Comparison of ENCODE assay signal across 15 cellular contexts in the genomic region with DNA sequence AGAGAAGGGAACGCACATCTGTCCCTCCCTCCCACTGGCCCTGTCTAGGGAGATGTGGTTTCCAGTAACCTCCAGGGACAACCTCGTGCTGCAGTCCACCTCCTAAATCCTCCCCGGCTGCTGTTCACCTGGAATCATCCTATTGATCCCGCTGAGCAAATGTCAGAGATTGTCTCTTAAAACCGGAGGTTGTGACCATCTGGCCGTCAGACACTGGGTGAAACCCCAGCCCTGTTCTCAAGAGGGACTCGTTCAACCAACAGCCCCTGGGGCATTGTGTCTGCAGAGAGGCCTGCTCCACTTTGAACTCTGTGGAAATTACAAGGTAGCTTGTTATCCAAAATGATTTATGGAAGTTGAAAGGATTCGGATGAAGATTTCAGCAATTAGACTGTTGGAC.
DNase-seq lines count a peak whose midpoint lies in the region; ATAC-seq and TF ChIP-seq lines count a peak whose summit lies in the region.
"Had no signal": no experiment of that assay in that cellular context is flagged by ENCODE, and none has a peak within 500 bp of the region (broad histone marks: within the 10 kb centered on the region; RNA-seq: fewer than 3 reads in every experiment).

No MANE protein-coding gene starts in this region.

- TF ChIP-seq EP300 in SK-N-SH (IDR thresholded peaks at IDR 0.05; ENCODE audit: borderline replicate concordance in 1 of 2, low read depth in 1 of 2, low read length in 1 of 2), result peak in 1 of 2 experiments; percentile 41; a peak in 1 of 4 replicates

- H3K9me2 ChIP-seq in SK-N-SH (no peaks in the 10 kb centered on the region), MM.1S (replicated peaks; ENCODE audit: insufficient read depth, low read length) (no peaks in the 10 kb centered on the region)

- H3K4me3 ChIP-seq in SK-N-SH (ENCODE audit: low read depth in 2 of 2, low read length in 1 of 2) (no peak overlapping the region), MM.1S (ENCODE audit: low read length) (no peak overlapping the region)
- H3K4me3 ChIP-seq: HAP-1 had no signal

- H3F3A ChIP-seq in SK-N-SH (replicated peaks; ENCODE audit: insufficient read depth), result no peaks in the 10 kb centered on the region
- no peaks in the 10 kb centered on the region for H3F3A ChIP-seq in MM.1S (ENCODE audit: insufficient read depth, low read length)

- no peak for TF ChIP-seq RAD21 in SK-N-SH (IDR thresholded peaks at IDR 0.05; ENCODE audit: low read length)

- peaks cover 0 to 14% of the 10 kb centered on the region in 2 experiments; a peak in 1 of 4 replicates for H3K4me1 ChIP-seq in SK-N-SH (ENCODE audit: control insufficient read depth in 1 of 2, insufficient read depth in 2 of 2, low read depth in 1 of 2, low read length in 1 of 2)
- no peaks in the 10 kb centered on the region for H3K4me1 ChIP-seq in MM.1S (ENCODE audit: low read length)
- H3K4me1 ChIP-seq: BE2C, Caco-2, HAP-1 had no signal

- H3K9me3 ChIP-seq in SK-N-SH (no peaks in the 10 kb centered on the region), MM.1S (replicated peaks; ENCODE audit: insufficient read depth, low read length) (no peaks in the 10 kb centered on the region)
- H3K9me3 ChIP-seq: BE2C, Caco-2, HAP-1 had no signal

- H3K27ac ChIP-seq in SK-N-SH (ENCODE audit: low read depth in 2 of 2, low read length in 1 of 2), result peak overlapping the region in 1 of 2 experiments; percentile 39; a peak in 2 of 4 replicates
- H3K27ac ChIP-seq in MM.1S (ENCODE audit: low read length), result no peak overlapping the region

- WGBS in SK-N-SH (ENCODE audit: low lambda C conversion rate), result 37% methylated on average over 8 of the region's 8 CpGs

- TF ChIP-seq CTCF in SK-N-SH (IDR thresholded peaks at IDR 0.05) (no peak), MM.1S (IDR thresholded peaks at IDR 0.05; ENCODE audit: low read length) (no peak)

- H3K27me3 ChIP-seq in SK-N-SH (ENCODE audit: insufficient read depth) (no peaks in the 10 kb centered on the region), MM.1S (replicated peaks; ENCODE audit: insufficient read depth, low read length) (peaks cover 96% of the 10 kb centered on the region)
- H3K27me3 ChIP-seq: BE2C had no signal

- CTCF ChIA-PET in SK-N-SH (lab: Yijun Ruan, JAX), result interaction anchor here (1.0 to 1.2 kb wide), 2 partner anchors 40 to 155 kb away, joined by 3 read pairs; no protein-coding TSS in a partner anchor

- no peaks in the 10 kb centered on the region for H3K36me3 ChIP-seq in SK-N-SH (replicated peaks in 1 of 2; ENCODE audit: control insufficient read depth in 1 of 2, insufficient read depth in 2 of 2, low read length in 1 of 2)
- no peaks in the 10 kb centered on the region for H3K36me3 ChIP-seq in MM.1S (replicated peaks; ENCODE audit: insufficient read depth, low read length)
- H3K36me3 ChIP-seq: BE2C, HAP-1 had no signal

- H3K4me2 ChIP-seq in SK-N-SH, result no peak overlapping the region
- no peak overlapping the region for H3K4me2 ChIP-seq in MM.1S (ENCODE audit: low read depth, low read length)

- peak; percentile 63 for DNase-seq in SK-N-SH
- DNase-seq in NCI-H524 (lab: John Stamatoyannopoulos, UW), result peak; percentile 73 to 91
- peak; percentile 15 for DNase-seq in NCI-H82 treated with DMSO at 0.1 percent for 48 hours (lab: John Stamatoyannopoulos, UW; ENCODE audit: unreplicated experiment)
- DNase-seq in left kidney (ENCODE audit: low read depth, low spot score), result peak; percentile 25
- DNase-seq in MM.1S, result no peak
- DNase-seq in H4 (ENCODE audit: low spot score), result no peak
- DNase-seq: BE2C; Caco-2; CD8-positive, alpha-beta memory T cell; DND-41; GDM1; GOT3 had no signal

- ATAC-seq in SK-N-SH treated with all-trans-retinoic acid at 6 μM for 48 hours, result no peak
- ATAC-seq in GM21619 (IDR thresholded peaks at IDR 0.05; ENCODE audit: unreplicated experiment), result no peak

- POLR2A ChIA-PET in SK-N-SH (lab: Yijun Ruan, JAX), result no interaction called here

- H3K9ac ChIP-seq in SK-N-SH (no peak overlapping the region), MM.1S (ENCODE audit: low read length) (no peak overlapping the region)

- H2AFZ ChIP-seq in SK-N-SH (ENCODE audit: low read depth) (no peak overlapping the region), MM.1S (ENCODE audit: low read length) (no peak overlapping the region)

- H4K20me1 ChIP-seq in SK-N-SH (ENCODE audit: insufficient read depth) (no peaks in the 10 kb centered on the region), MM.1S (ENCODE audit: insufficient read depth, low read length) (no peaks in the 10 kb centered on the region)

- H3K79me2 ChIP-seq in SK-N-SH (ENCODE audit: insufficient read depth) (no peaks in the 10 kb centered on the region), MM.1S (ENCODE audit: low read length) (no peaks in the 10 kb centered on the region)

TF ChIP-seq in SK-N-SH, 30 proteins besides CTCF, POLR2A, EP300 and RAD21:
- TF ChIP-seq GATA2 (CRISPR knock-in tag; IDR thresholded peaks at IDR 0.05) (peak; percentile 9; the same call in 1 of the 2 replicates), RFX5 (IDR thresholded peaks at IDR 0.05; ENCODE audit: low read length) (no peak), RCOR1 (IDR thresholded peaks at IDR 0.05; ENCODE audit: low read length) (0 out of 2 replicates have a peak, but pooled peaks have one; percentile 41)
- TF ChIP-seq, protein P1, sequence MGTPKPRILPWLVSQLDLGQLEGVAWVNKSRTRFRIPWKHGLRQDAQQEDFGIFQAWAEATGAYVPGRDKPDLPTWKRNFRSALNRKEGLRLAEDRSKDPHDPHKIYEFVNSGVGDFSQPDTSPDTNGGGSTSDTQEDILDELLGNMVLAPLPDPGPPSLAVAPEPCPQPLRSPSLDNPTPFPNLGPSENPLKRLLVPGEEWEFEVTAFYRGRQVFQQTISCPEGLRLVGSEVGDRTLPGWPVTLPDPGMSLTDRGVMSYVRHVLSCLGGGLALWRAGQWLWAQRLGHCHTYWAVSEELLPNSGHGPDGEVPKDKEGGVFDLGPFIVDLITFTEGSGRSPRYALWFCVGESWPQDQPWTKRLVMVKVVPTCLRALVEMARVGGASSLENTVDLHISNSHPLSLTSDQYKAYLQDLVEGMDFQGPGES (IDR thresholded peaks at IDR 0.05; ENCODE audit: low read depth, low read length), result no peak

TF ChIP-seq in SK-N-SH treated with all-trans-retinoic acid at 6 μM for 48 hours, 23 proteins besides CTCF, POLR2A, EP300 and RAD21:
- no peak for TF ChIP-seq GLIS3 (CRISPR knock-in tag; IDR thresholded peaks at IDR 0.05)
- TF ChIP-seq, protein P2, sequence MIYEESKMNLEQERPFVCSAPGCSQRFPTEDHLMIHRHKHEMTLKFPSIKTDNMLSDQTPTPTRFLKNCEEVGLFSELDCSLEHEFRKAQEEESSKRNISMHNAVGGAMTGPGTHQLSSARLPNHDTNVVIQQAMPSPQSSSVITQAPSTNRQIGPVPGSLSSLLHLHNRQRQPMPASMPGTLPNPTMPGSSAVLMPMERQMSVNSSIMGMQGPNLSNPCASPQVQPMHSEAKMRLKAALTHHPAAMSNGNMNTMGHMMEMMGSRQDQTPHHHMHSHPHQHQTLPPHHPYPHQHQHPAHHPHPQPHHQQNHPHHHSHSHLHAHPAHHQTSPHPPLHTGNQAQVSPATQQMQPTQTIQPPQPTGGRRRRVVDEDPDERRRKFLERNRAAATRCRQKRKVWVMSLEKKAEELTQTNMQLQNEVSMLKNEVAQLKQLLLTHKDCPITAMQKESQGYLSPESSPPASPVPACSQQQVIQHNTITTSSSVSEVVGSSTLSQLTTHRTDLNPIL (CRISPR knock-in tag; IDR thresholded peaks at IDR 0.05; ENCODE audit: low read depth), result no peak
- TF ChIP-seq TCF4 (CRISPR knock-in tag; IDR thresholded peaks at IDR 0.05; ENCODE audit: borderline replicate concordance), result no peak; the same call in 1 of the 2 replicates
- TF ChIP-seq RARB (CRISPR knock-in tag; IDR thresholded peaks at IDR 0.05), result no peak
- TF ChIP-seq ZC3H10 (CRISPR knock-in tag; IDR thresholded peaks at IDR 0.05), result no peak
- TF ChIP-seq ZFP30 (CRISPR knock-in tag; IDR thresholded peaks at IDR 0.05), result no peak
- no peak for TF ChIP-seq ARNTL (CRISPR knock-in tag; IDR thresholded peaks at IDR 0.05; ENCODE audit: borderline replicate concordance, low read depth)
- no peak for TF ChIP-seq ESRRG (CRISPR knock-in tag; IDR thresholded peaks at IDR 0.05)
- no peak for TF ChIP-seq CSDC2 (CRISPR knock-in tag; IDR thresholded peaks at IDR 0.05)
- no peak for TF ChIP-seq ZNF70 (CRISPR knock-in tag; IDR thresholded peaks at IDR 0.05)
- TF ChIP-seq, protein P3, sequence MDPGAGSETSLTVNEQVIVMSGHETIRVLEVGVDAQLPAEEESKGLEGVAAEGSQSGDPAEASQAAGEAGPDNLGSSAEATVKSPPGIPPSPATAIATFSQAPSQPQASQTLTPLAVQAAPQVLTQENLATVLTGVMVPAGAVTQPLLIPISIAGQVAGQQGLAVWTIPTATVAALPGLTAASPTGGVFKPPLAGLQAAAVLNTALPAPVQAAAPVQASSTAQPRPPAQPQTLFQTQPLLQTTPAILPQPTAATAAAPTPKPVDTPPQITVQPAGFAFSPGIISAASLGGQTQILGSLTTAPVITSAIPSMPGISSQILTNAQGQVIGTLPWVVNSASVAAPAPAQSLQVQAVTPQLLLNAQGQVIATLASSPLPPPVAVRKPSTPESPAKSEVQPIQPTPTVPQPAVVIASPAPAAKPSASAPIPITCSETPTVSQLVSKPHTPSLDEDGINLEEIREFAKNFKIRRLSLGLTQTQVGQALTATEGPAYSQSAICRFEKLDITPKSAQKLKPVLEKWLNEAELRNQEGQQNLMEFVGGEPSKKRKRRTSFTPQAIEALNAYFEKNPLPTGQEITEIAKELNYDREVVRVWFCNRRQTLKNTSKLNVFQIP (CRISPR knock-in tag; IDR thresholded peaks at IDR 0.05; ENCODE audit: borderline replicate concordance, low read depth), result no peak
- no peak for TF ChIP-seq ZFP3 (CRISPR knock-in tag; IDR thresholded peaks at IDR 0.05)
- TF ChIP-seq OSR1 (CRISPR knock-in tag; IDR thresholded peaks at IDR 0.05), result no peak

Comparison
In these comparisons a context has a peak if more than half of its experiments do, and no peak if none do; other contexts are left out.
1. DNase-seq: peak in SK-N-SH (single experiment), NCI-H524 (2 of 2), NCI-H82 treated with DMSO at 0.1 percent for 48 hours (single experiment) and left kidney (single experiment); none in MM.1S (single experiment) and H4 (single experiment).